30 cellular contexts compared by ENCODE assay signal in the genomic region with DNA sequence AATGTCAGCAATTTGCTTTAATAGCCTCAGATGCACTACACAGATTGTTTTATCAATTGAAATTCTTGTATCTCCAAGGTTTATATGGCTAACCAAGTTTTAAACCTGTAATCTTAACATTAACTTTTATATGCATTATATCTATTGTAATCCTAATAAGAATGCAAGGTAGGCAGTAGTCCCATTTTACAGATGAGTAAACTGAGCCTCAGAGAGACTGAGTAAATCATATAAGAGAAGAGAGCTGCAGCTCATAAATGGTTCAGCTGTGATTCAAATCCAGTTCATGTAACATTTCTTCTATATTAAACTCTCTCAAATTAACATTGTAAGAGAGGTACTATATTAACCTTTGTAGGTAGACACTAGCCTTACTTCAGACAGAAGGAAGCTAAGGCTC.
"Had no signal": no experiment of that assay in that cellular context is flagged by ENCODE, and none has a peak within 500 bp of the region (broad histone marks: within the 10 kb centered on the region; RNA-seq: fewer than 3 reads in every experiment).

No MANE protein-coding gene starts in this region.

- ATAC-seq: foreskin keratinocyte; gastroesophageal sphincter; heart left ventricle; left cardiac atrium; left lung; mucosa of descending colon; psoas muscle; right cardiac atrium; stimulated activated naive B cell treated with anti-CD40 and anti-IgM and Interleukin-4, amounts not matched to agents 10 μg/mL and 1 μg/mL and 100 μg/mL, for 72 hours had no signal

- H2AFZ ChIP-seq: hepatocyte had no signal

- H3K27ac ChIP-seq: esophagus muscularis mucosa, foreskin keratinocyte, gastroesophageal sphincter, heart left ventricle, left lung, ovary, psoas muscle, thoracic aorta, transverse colon, vagina had no signal

- H3K4me1 ChIP-seq: esophagus muscularis mucosa, gastroesophageal sphincter, psoas muscle, vagina had no signal

- H3K9me3 ChIP-seq: esophagus muscularis mucosa, gastroesophageal sphincter, heart left ventricle, left lung, mucosa of descending colon, ovary, psoas muscle, thoracic aorta, transverse colon, vagina had no signal

- H3K27ac Mint-ChIP-seq: dendritic cell treated with granulocyte-macrophage colony-stimulating factor and Interleukin-4, amounts not matched to agents 40 ng/mL and 50 ng/mL, for 4 days; endodermal cell; stimulated activated naive B cell treated with anti-CD40 and anti-IgM and Interleukin-4, amounts not matched to agents 10 μg/mL and 1 μg/mL and 100 μg/mL, for 72 hours; stimulated activated naive CD8-positive, alpha-beta T cell treated with anti-CD3 and anti-CD28 coated beads, Interleukin-15, Interleukin-2, amounts not matched to agents 100 ng/mL and 50 ng/mL, for 24 hours had no signal

- H3K4me3 Mint-ChIP-seq: dendritic cell treated with granulocyte-macrophage colony-stimulating factor and Interleukin-4, amounts not matched to agents 40 ng/mL and 50 ng/mL, for 4 days; endodermal cell; mesothelial cell of epicardium; nephron; stimulated activated naive B cell treated with anti-CD40 and anti-IgM and Interleukin-4, amounts not matched to agents 10 μg/mL and 1 μg/mL and 100 μg/mL, for 72 hours; stimulated activated naive CD8-positive, alpha-beta T cell treated with anti-CD3 and anti-CD28 coated beads, Interleukin-15, Interleukin-2, amounts not matched to agents 100 ng/mL and 50 ng/mL, for 24 hours had no signal

- DNase-seq: effector CD8-positive, alpha-beta T cell; endodermal cell; foreskin keratinocyte; heart left ventricle; left cardiac atrium; left lung; mesenchymal stem cell; mucosa of descending colon; naive B cell; nucleus accumbens; ovary; posterior cingulate gyrus; psoas muscle; right cardiac atrium; small intestine; stimulated activated CD4-positive, alpha-beta T cell treated with anti-CD3 and anti-CD28 coated beads, Interleukin-15, amount 100 ng/mL, for 24 hours; stimulated activated CD4-positive, alpha-beta T cell treated with anti-CD3 and anti-CD28 coated beads, Interleukin-2, amount 100 ng/mL, for 48 hours; stimulated activated naive B cell treated with anti-CD40 and anti-IgM and Interleukin-4, amounts not matched to agents 10 μg/mL and 1 μg/mL and 100 μg/mL, for 72 hours; transverse colon had no signal

- H3K36me3 Mint-ChIP-seq: naive B cell; stimulated activated naive B cell treated with anti-CD40 and anti-IgM and Interleukin-4, amounts not matched to agents 10 μg/mL and 1 μg/mL and 100 μg/mL, for 72 hours had no signal

- H3K27me3 Mint-ChIP-seq: dendritic cell treated with granulocyte-macrophage colony-stimulating factor and Interleukin-4, amounts not matched to agents 40 ng/mL and 50 ng/mL, for 4 days; naive B cell; stimulated activated naive B cell treated with anti-CD40 and anti-IgM and Interleukin-4, amounts not matched to agents 10 μg/mL and 1 μg/mL and 100 μg/mL, for 72 hours had no signal

- H3K36me3 ChIP-seq: esophagus muscularis mucosa, gastroesophageal sphincter, heart left ventricle, left lung, ovary, thoracic aorta, transverse colon, vagina had no signal

- FAIRE-seq: colon, islet of Langerhans, small intestine had no signal

- H3K9me3 Mint-ChIP-seq: dendritic cell treated with granulocyte-macrophage colony-stimulating factor and Interleukin-4, amounts not matched to agents 40 ng/mL and 50 ng/mL, for 4 days; endodermal cell; mesothelial cell of epicardium; naive B cell; stimulated activated naive B cell treated with anti-CD40 and anti-IgM and Interleukin-4, amounts not matched to agents 10 μg/mL and 1 μg/mL and 100 μg/mL, for 72 hours; stimulated activated naive CD8-positive, alpha-beta T cell treated with anti-CD3 and anti-CD28 coated beads, Interleukin-15, Interleukin-2, amounts not matched to agents 100 ng/mL and 50 ng/mL, for 24 hours had no signal

- H3K4me2 ChIP-seq: hepatocyte had no signal

- H3K27me3 ChIP-seq: esophagus muscularis mucosa, foreskin keratinocyte, gastroesophageal sphincter, hepatocyte, left lung, ovary, vagina had no signal

- H3K4me3 ChIP-seq: esophagus muscularis mucosa, gastroesophageal sphincter, heart left ventricle, hepatocyte, left lung, mucosa of descending colon, ovary, psoas muscle, thoracic aorta, transverse colon, vagina had no signal
